ENCODE assay signal across 8 cellular contexts in genomic region chr12:101670007-101670671, GRCh38. TPM values are rescaled to one million over a fixed set of nuclear protein-coding genes. Genes with fewer than 3 reads are reported as not detected.
A peak's percentile ranks its signal among the peaks of the same experiment; 100 is the strongest.
DNase-seq lines count a peak whose midpoint lies in the region; ATAC-seq and TF ChIP-seq lines count a peak whose summit lies in the region.

No MANE protein-coding gene starts in this region.

- WGBS in mammary epithelial cell (ENCODE audit: low coverage, missing lambda C conversion rate): 77% methylated on average over 6 of the region's 6 CpGs

- DNase-seq in AG09319 (ENCODE audit: extremely low read depth, low read depth) (peak; percentile 4), RKO (ENCODE audit: low spot score) (peak; percentile 41), mammary epithelial cell (peak; percentile 5), left lung (no peak), upper lobe of right lung (no peak), posterior vena cava (ENCODE audit: low spot score) (no peak), NCI-H510A (lab: John Stamatoyannopoulos, UW) (no peak)

- in situ Hi-C loops in mammary epithelial cell (cut with MboI; ENCODE audit: low sequenced_read_pairs in 2 of 2): no loop called here

- H3K4me3 ChIP-seq in mammary epithelial cell (replicated peaks in 1 of 3; ENCODE audit: insufficient read depth in 1 of 3, low read depth in 2 of 3, low read length in 3 of 3): no peak overlapping the region
- no peak overlapping the region for H3K4me3 ChIP-seq in left lung
- no peak overlapping the region for H3K4me3 ChIP-seq in upper lobe of right lung

- no peaks in the 10 kb centered on the region for H4K20me1 ChIP-seq in mammary epithelial cell (ENCODE audit: insufficient read depth, low read length)

- no peak overlapping the region for H3K9ac ChIP-seq in mammary epithelial cell (ENCODE audit: insufficient read depth, low read length)

- dilution Hi-C loops in mammary epithelial cell (cut with HindIII; ENCODE audit: low sequenced_read_pairs): no loop called here

- no peak overlapping the region for H3K4me2 ChIP-seq in mammary epithelial cell (ENCODE audit: insufficient read depth, low read depth, low read length)

- no peaks in the 10 kb centered on the region for H3K79me2 ChIP-seq in mammary epithelial cell (ENCODE audit: insufficient read depth, low read length)

- H3K9me3 ChIP-seq in mammary epithelial cell (replicated peaks; ENCODE audit: insufficient read depth, low read length): no peaks in the 10 kb centered on the region
- no peaks in the 10 kb centered on the region for H3K9me3 ChIP-seq in left lung
- H3K9me3 ChIP-seq in upper lobe of right lung: no peaks in the 10 kb centered on the region

- no peaks in the 10 kb centered on the region for H3K4me1 ChIP-seq in mammary epithelial cell (ENCODE audit: insufficient read depth, low read length)
- peaks cover 0 to 24% of the 10 kb centered on the region in 2 donors for H3K4me1 ChIP-seq in left lung
- H3K4me1 ChIP-seq in upper lobe of right lung: peaks cover 4% of the 10 kb centered on the region

- intact Hi-C loops in mammary epithelial cell (cut with micrococcal nuclease): loop anchor here (1.0 kb wide), 1 partner anchor 89 kb away; no protein-coding TSS in a partner anchor
- intact Hi-C loops in left lung (cut with DNase I): no loop called here
- intact Hi-C loops in upper lobe of right lung (cut with DNase I): no loop called here
- intact Hi-C loops in posterior vena cava (cut with DNase I): no loop called here

- no peaks in the 10 kb centered on the region for H3K36me3 ChIP-seq in mammary epithelial cell (ENCODE audit: insufficient read depth, low read length)
- no peaks in the 10 kb centered on the region for H3K36me3 ChIP-seq in left lung
- H3K36me3 ChIP-seq in upper lobe of right lung: no peaks in the 10 kb centered on the region

- ATAC-seq in GM18868 (IDR thresholded peaks at IDR 0.05; ENCODE audit: unreplicated experiment): peak; percentile 36
- peak; percentile 93 for ATAC-seq in left lung
- peak; percentile 90 for ATAC-seq in upper lobe of right lung

- no peak overlapping the region for H3K27ac ChIP-seq in mammary epithelial cell (ENCODE audit: insufficient read depth, low read depth, low read length)
- peak overlapping the region in 1 of 2 donors; percentile 68 for H3K27ac ChIP-seq in left lung
- no peak overlapping the region for H3K27ac ChIP-seq in upper lobe of right lung

- H2AFZ ChIP-seq in mammary epithelial cell (ENCODE audit: low read depth, low read length): no peak overlapping the region

- H3K27me3 ChIP-seq in mammary epithelial cell (ENCODE audit: insufficient read depth, low read length) (no peaks in the 10 kb centered on the region), left lung (peaks cover 0 to 4% of the 10 kb centered on the region in 2 donors), upper lobe of right lung (no peaks in the 10 kb centered on the region)

- BruUV-seq in mammary epithelial cell (replicated peaks; lab: Mats Ljungman, UMichigan): no TSS peak

- peak; percentile 54 for TF ChIP-seq CTCF in AG09319 (IDR thresholded peaks at IDR 0.05; ENCODE audit: low read depth, low read length)
- TF ChIP-seq CTCF in mammary epithelial cell (conservative IDR thresholded peaks at IDR 0.05 in 1 of 2, IDR thresholded peaks at IDR 0.05 in 1 of 2; ENCODE audit: extremely low read depth in 1 of 2, insufficient read depth in 1 of 2, low read depth in 1 of 2, low read length in 2 of 2): peak; percentile 42 to 49
- TF ChIP-seq CTCF in left lung (IDR thresholded peaks at IDR 0.05): peak; percentile 28 to 42
- TF ChIP-seq CTCF in upper lobe of right lung (IDR thresholded peaks at IDR 0.05): peak; percentile 66

- CTCF ChIA-PET in mammary epithelial cell (lab: Charles Lee; ENCODE audit: low non-redundant PET): no interaction called here

RNA-seq across cellular contexts. Expression of gene CHPT1, which starts 27.3 kb away (rescaled TPM):
- total RNA-seq in mammary epithelial cell (10 to 100 TPM; 16.5 to 17.2 TPM), left lung (10 to 100 TPM; 46.6 to 69.0 TPM), upper lobe of right lung (71.4 TPM), posterior vena cava (10 to 100 TPM; 45.6 to 49.1 TPM)
- polyA plus RNA-seq in mammary epithelial cell: 10.7 TPM
- 17.9 TPM for polyA minus RNA-seq in mammary epithelial cell

Comparison
In these comparisons a context has a peak if more than half of its experiments do, and no peak if none do; other contexts are left out.
1. DNase-seq: peak in AG09319 (single experiment), RKO (single experiment) and mammary epithelial cell (single experiment); none in left lung (0 of 2), upper lobe of right lung (single experiment), posterior vena cava (single experiment) and NCI-H510A (single experiment).
2. ATAC-seq: peak in every context shown above with its lines; median percentile 93 in left lung; 90 in upper lobe of right lung; 36 in GM18868.
3. Peak in every context shown above with its lines, with median percentiles within 50 percentile points of each other: CTCF ChIP-seq.